6 cellular contexts compared by ENCODE assay signal in the genomic region with DNA sequence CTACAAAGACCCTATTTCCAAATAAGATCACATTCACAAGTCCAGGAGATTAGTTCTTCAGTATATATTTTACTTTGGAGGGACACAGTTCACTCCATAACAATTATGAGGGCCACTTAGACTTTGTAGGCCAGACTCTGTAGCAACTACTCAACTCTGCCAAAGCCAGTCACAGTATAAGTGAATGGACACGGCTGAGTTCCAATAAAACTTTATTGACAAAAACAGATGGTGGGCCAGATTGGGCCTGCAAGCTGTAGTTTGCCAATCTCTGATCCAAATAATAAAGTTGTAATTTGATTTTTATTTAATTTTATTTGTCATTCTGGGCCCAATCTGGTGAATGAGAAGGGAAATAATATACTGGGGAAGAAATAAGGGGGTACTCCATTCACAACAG.
"Had no signal": no experiment of that assay in that cellular context is flagged by ENCODE, and none has a peak within 500 bp of the region (broad histone marks: within the 10 kb centered on the region; RNA-seq: fewer than 3 reads in every experiment).

No MANE protein-coding gene starts in this region.

- H3K4me1 Mint-ChIP-seq: IgD-negative memory B cell had no signal

- DNase-seq: IMR-90, KBM-7 had no signal

- ATAC-seq: HepG2 had no signal

- H3K27ac Mint-ChIP-seq: IgD-negative memory B cell had no signal

- FAIRE-seq: HepG2, HTR-8/SVneo had no signal

- H3K4me3 Mint-ChIP-seq: IgD-negative memory B cell had no signal

- H3K27ac ChIP-seq: HL-60 had no signal
